8 cellular contexts compared by ENCODE assay signal in genomic region chr3:151379083-151379734, GRCh38. TPM values are rescaled to one million over a fixed set of nuclear protein-coding genes. Genes with fewer than 3 reads are reported as not detected.
DNase-seq lines count a peak whose midpoint lies in the region; ATAC-seq and TF ChIP-seq lines count a peak whose summit lies in the region.

No MANE protein-coding gene starts in this region.

- H3K27me3 Mint-ChIP-seq in activated CD4-positive, alpha-beta T cell treated with anti-CD3 and anti-CD28 coated beads, Interleukin-2, amount 10 ng/mL, durations not matched to agents 7 days and 5 days: peaks cover 5% of the 10 kb centered on the region
- H3K27me3 Mint-ChIP-seq in CD8-positive, alpha-beta T cell (ENCODE audit: low read depth): peaks cover 2% of the 10 kb centered on the region

- 68% methylated on average over 4 of the region's 4 CpGs for WGBS in right cardiac atrium

- H3K4me3 Mint-ChIP-seq in activated CD4-positive, alpha-beta T cell treated with anti-CD3 and anti-CD28 coated beads, Interleukin-2, amount 10 ng/mL, durations not matched to agents 7 days and 5 days: no peak overlapping the region
- no peak overlapping the region for H3K4me3 Mint-ChIP-seq in CD8-positive, alpha-beta T cell

- H3K4me1 ChIP-seq in right cardiac atrium (ENCODE audit: control insufficient read depth, insufficient read depth, low read length): no peaks in the 10 kb centered on the region
- no peaks in the 10 kb centered on the region for H3K4me1 ChIP-seq in CD8-positive, alpha-beta T cell (ENCODE audit: insufficient read depth, low read length)

- H3K27ac Mint-ChIP-seq in activated CD4-positive, alpha-beta T cell treated with anti-CD3 and anti-CD28 coated beads, Interleukin-2, amount 10 ng/mL, durations not matched to agents 7 days and 5 days: no peak overlapping the region
- no peak overlapping the region for H3K27ac Mint-ChIP-seq in CD8-positive, alpha-beta T cell

- peaks cover 9% of the 10 kb centered on the region for H3K4me1 Mint-ChIP-seq in activated CD4-positive, alpha-beta T cell treated with anti-CD3 and anti-CD28 coated beads, Interleukin-2, amount 10 ng/mL, durations not matched to agents 7 days and 5 days
- peaks cover 2% of the 10 kb centered on the region for H3K4me1 Mint-ChIP-seq in CD8-positive, alpha-beta T cell (ENCODE audit: low read depth)

- peak; percentile 13 for DNase-seq in activated CD4-positive, alpha-beta T cell treated with anti-CD3 and anti-CD28 coated beads, Interleukin-2, amount 10 ng/mL, durations not matched to agents 7 days and 5 days
- no peak for DNase-seq in activated CD4-positive, alpha-beta T cell treated with anti-CD3 and anti-CD28 coated beads for 1 hour
- DNase-seq in SK-MEL-5 (ENCODE audit: low read depth, low spot score) (peak; percentile 63), right cardiac atrium (peak; percentile 31 to 74 (median 63)), NCI-H2196 (lab: John Stamatoyannopoulos, UW; ENCODE audit: unreplicated experiment) (no peak)
- DNase-seq in CD8-positive, alpha-beta T cell: no peak
- DNase-seq in activated CD4-positive, CD25-positive, alpha-beta regulatory T cell (lab: John Stamatoyannopoulos, UW): no peak

- H3K9me3 Mint-ChIP-seq in activated CD4-positive, alpha-beta T cell treated with anti-CD3 and anti-CD28 coated beads, Interleukin-2, amount 10 ng/mL, durations not matched to agents 7 days and 5 days: no peaks in the 10 kb centered on the region
- no peaks in the 10 kb centered on the region for H3K9me3 Mint-ChIP-seq in CD8-positive, alpha-beta T cell

- H3K27ac ChIP-seq in right cardiac atrium (ENCODE audit: low read length): no peak overlapping the region
- H3K27ac ChIP-seq in CD8-positive, alpha-beta T cell (ENCODE audit: low read depth, low read length): no peak overlapping the region

- no peak overlapping the region for H3K4me3 ChIP-seq in right cardiac atrium (ENCODE audit: low read length)
- H3K4me3 ChIP-seq in CD8-positive, alpha-beta T cell (ENCODE audit: low read depth, low read length): no peak overlapping the region

- CTCF ChIA-PET in activated CD4-positive, alpha-beta T cell treated with anti-CD3 and anti-CD28 coated beads, Interleukin-2, amount 10 ng/mL, durations not matched to agents 7 days and 5 days (lab: Charles Lee): no interaction called here
- CTCF ChIA-PET in CD8-positive, alpha-beta T cell (lab: Charles Lee): interaction anchor here (1.5 kb wide), 1 partner anchor 20 kb away, joined by 3 read pairs; no protein-coding TSS in a partner anchor

- in situ Hi-C loops in SK-MEL-5 (cut with HindIII; ENCODE audit: low pct_unique_long_range_greater_than_20kb, low sequenced_read_pairs): no loop called here

- H3K27me3 ChIP-seq in right cardiac atrium (ENCODE audit: control insufficient read depth, insufficient read depth): no peaks in the 10 kb centered on the region
- H3K27me3 ChIP-seq in CD8-positive, alpha-beta T cell (ENCODE audit: insufficient read depth, low read length): no peaks in the 10 kb centered on the region

- no peaks in the 10 kb centered on the region for H3K9me3 ChIP-seq in right cardiac atrium (ENCODE audit: control insufficient read depth, low read length)
- no peaks in the 10 kb centered on the region for H3K9me3 ChIP-seq in CD8-positive, alpha-beta T cell (ENCODE audit: low read length)

- POLR2A ChIA-PET in activated CD4-positive, alpha-beta T cell treated with anti-CD3 and anti-CD28 coated beads, Interleukin-2, amount 10 ng/mL, durations not matched to agents 7 days and 5 days (lab: Charles Lee): no interaction called here
- POLR2A ChIA-PET in CD8-positive, alpha-beta T cell (lab: Charles Lee): no interaction called here

- TF ChIP-seq CTCF in CD8-positive, alpha-beta T cell (IDR thresholded peaks at IDR 0.05): no peak

- H3K36me3 ChIP-seq in CD8-positive, alpha-beta T cell (ENCODE audit: insufficient read depth, low read length): no peaks in the 10 kb centered on the region

- ATAC-seq in HG02870 (IDR thresholded peaks at IDR 0.05; ENCODE audit: unreplicated experiment) (peak; percentile 37), right cardiac atrium (peak; percentile 65 to 68)
- no peak for ATAC-seq in CD8-positive, alpha-beta T cell

- intact Hi-C loops in right cardiac atrium (cut with DNase I): loop anchor here in 1 of 4 donors (5.0 kb wide), 1 partner anchor 458 kb away; no protein-coding TSS in a partner anchor
- intact Hi-C loops in CD8-positive, alpha-beta T cell (cut with DNase I, micrococcal nuclease): no loop called here

- H3K36me3 Mint-ChIP-seq in activated CD4-positive, alpha-beta T cell treated with anti-CD3 and anti-CD28 coated beads, Interleukin-2, amount 10 ng/mL, durations not matched to agents 7 days and 5 days (ENCODE audit: low read depth): no peaks in the 10 kb centered on the region
- H3K36me3 Mint-ChIP-seq in CD8-positive, alpha-beta T cell: no peaks in the 10 kb centered on the region

RNA-seq across cellular contexts. Expression of gene P2RY12, which starts 5.3 kb away (rescaled TPM):
- total RNA-seq in activated CD4-positive, alpha-beta T cell treated with anti-CD3 and anti-CD28 coated beads, Interleukin-2, amount 10 ng/mL, durations not matched to agents 7 days and 5 days: not detected
- total RNA-seq in SK-MEL-5 (2014; rRNA removed; shearing (Covaris generic)): not detected in 2 replicates
- not detected in 2 replicates for polyA plus RNA-seq in SK-MEL-5 (2015; cell fraction: cytosol; rRNA removed)
- polyA plus RNA-seq in SK-MEL-5 (2015; cell fraction: nucleus; rRNA removed): not detected in 2 replicates
- total RNA-seq in right cardiac atrium: 1 to 10 TPM; 1.3 to 4.0 (median 1.4) TPM
- 1.2 TPM for polyA plus RNA-seq in right cardiac atrium
- not detected for total RNA-seq in CD8-positive, alpha-beta T cell

RNA-seq across cellular contexts. Expression of gene P2RY13, which starts 49.9 kb away (rescaled TPM):
- total RNA-seq in activated CD4-positive, alpha-beta T cell treated with anti-CD3 and anti-CD28 coated beads, Interleukin-2, amount 10 ng/mL, durations not matched to agents 7 days and 5 days: not detected
- total RNA-seq in SK-MEL-5 (2014; rRNA removed; shearing (Covaris generic)): not detected in 2 replicates
- not detected in 2 replicates for polyA plus RNA-seq in SK-MEL-5 (2015; cell fraction: cytosol; rRNA removed)
- polyA plus RNA-seq in SK-MEL-5 (2015; cell fraction: nucleus; rRNA removed): not detected in 2 replicates
- 1 to 10 TPM; 1.2 to 2.1 (median 1.5) TPM for total RNA-seq in right cardiac atrium
- polyA plus RNA-seq in right cardiac atrium: 0.29 TPM
- not detected for total RNA-seq in CD8-positive, alpha-beta T cell

Comparison
In these comparisons a context has a peak if more than half of its experiments do, and no peak if none do; other contexts are left out.
1. DNase-seq: peak in activated CD4-positive, alpha-beta T cell treated with anti-CD3 and anti-CD28 coated beads, Interleukin-2, amount 10 ng/mL, durations not matched to agents 7 days and 5 days (single experiment), SK-MEL-5 (single experiment) and right cardiac atrium (3 of 3); none in activated CD4-positive, alpha-beta T cell treated with anti-CD3 and anti-CD28 coated beads for 1 hour (single experiment), NCI-H2196 (single experiment), CD8-positive, alpha-beta T cell (0 of 7) and activated CD4-positive, CD25-positive, alpha-beta regulatory T cell (0 of 4).